In the genomic region with DNA sequence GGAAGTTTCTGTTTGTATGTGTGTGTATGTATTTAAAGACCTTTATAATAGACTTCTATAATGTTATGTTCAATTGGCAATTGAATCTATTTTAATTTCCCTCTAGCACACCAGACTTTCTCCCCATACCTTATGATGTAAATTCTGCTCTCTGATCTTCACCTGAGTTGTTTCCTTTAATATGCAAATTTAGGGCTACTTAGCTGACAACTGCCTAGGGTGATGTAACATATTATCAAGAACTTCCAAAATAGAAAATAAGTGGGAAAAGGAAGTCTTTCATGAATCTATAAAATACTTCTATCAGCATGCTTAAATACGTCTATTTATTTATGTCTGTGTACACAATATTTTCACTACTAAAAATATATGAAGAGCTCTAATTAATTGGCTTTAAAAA, we compare ENCODE assay signal across 26 cellular contexts.
DNase-seq lines count a peak whose midpoint lies in the region; ATAC-seq, FAIRE-seq and TF ChIP-seq lines count a peak whose summit lies in the region.
"Had no signal": no experiment of that assay in that cellular context is flagged by ENCODE, and none has a peak within 500 bp of the region (broad histone marks: within the 10 kb centered on the region; RNA-seq: fewer than 3 reads in every experiment).

No MANE protein-coding gene starts in this region.

- H3K36me3 ChIP-seq in HUES48 (ENCODE audit: control insufficient read depth, insufficient read depth, low read length), result no peaks in the 10 kb centered on the region
- H3K36me3 ChIP-seq in hepatocyte (replicated peaks; ENCODE audit: insufficient read depth, low read depth), result no peaks in the 10 kb centered on the region
- H3K36me3 ChIP-seq: BLaER1 treated with 17β-estradiol and CSF1 and Interleukin-3, amounts not matched to agents 10 nM and 100 nM had no signal

- FAIRE-seq in A204.1 (lab: Jason Lieb, UNC) (peak; percentile 78), RCC 7860 (lab: Jason Lieb, UNC) (peak; percentile 31)
- FAIRE-seq: D721Med, G401.6, HepG2 had no signal

- peaks cover 4% of the 10 kb centered on the region for H3K9me3 Mint-ChIP-seq in activated T-cell treated with anti-CD3 and anti-CD28 coated beads, Interleukin-2, amount 50 U/mL, for 4 hours

- no peak for ATAC-seq in activated T-cell treated with anti-CD3 and anti-CD28 coated beads, Interleukin-2, amount 50 U/mL, for 4 hours
- ATAC-seq: HepG2 had no signal

- no peaks in the 10 kb centered on the region for H3K27me3 Mint-ChIP-seq in activated T-cell treated with anti-CD3 and anti-CD28 coated beads, Interleukin-2, amount 50 U/mL, for 4 hours (ENCODE audit: low read depth)
- H3K27me3 Mint-ChIP-seq: CD4-positive, alpha-beta T cell had no signal

- H3K4me1 ChIP-seq in HUES48 (ENCODE audit: control insufficient read depth, insufficient read depth, low read length) (peaks cover 51% of the 10 kb centered on the region), hepatocyte (ENCODE audit: insufficient read depth) (no peaks in the 10 kb centered on the region)
- H3K4me1 ChIP-seq: BLaER1 treated with 17β-estradiol and CSF1 and Interleukin-3, amounts not matched to agents 10 nM and 100 nM had no signal

- peak overlapping the region; percentile 17 for H3K4me2 ChIP-seq in hepatocyte
- H3K4me2 ChIP-seq: BLaER1 treated with 17β-estradiol and CSF1 and Interleukin-3, amounts not matched to agents 10 nM and 100 nM had no signal

- DNase-seq in RCC 7860 (ENCODE audit: low spot score) (no peak), hepatocyte (ENCODE audit: low spot score) (no peak), activated T-cell treated with anti-CD3 and anti-CD28 coated beads for 4 hours (no peak), lower leg skin (ENCODE audit: low spot score in 2 of 2) (no peak), H4 (ENCODE audit: low spot score) (no peak)
- no peak for DNase-seq in activated T-cell treated with anti-CD3 and anti-CD28 coated beads, Interleukin-2, amount 50 U/mL, for 4 hours
- DNase-seq: 8988T; AML-193; CD4-positive, alpha-beta T cell; HCEC 1CT; MV-4-11; NCI-H1105 treated with DMSO at 0.1 percent for 48 hours; NCI-H146; NCI-H2029; NCI-H446; NCI-H524 treated with DMSO at 0.1 percent for 48 hours; NCI-H774; SHP77 treated with DMSO at 0.1 percent for 48 hours had no signal

- H3K4me1 Mint-ChIP-seq in activated T-cell treated with anti-CD3 and anti-CD28 coated beads, Interleukin-2, amount 50 U/mL, for 4 hours (ENCODE audit: low read depth), result peaks cover 1% of the 10 kb centered on the region

- peak overlapping the region; percentile 43 for H3K4me3 ChIP-seq in HUES48 (ENCODE audit: low read depth, low read length)
- no peak overlapping the region for H3K4me3 ChIP-seq in hepatocyte
- no peak overlapping the region for H3K4me3 ChIP-seq in lower leg skin (ENCODE audit: low read depth, poor library complexity, severe bottlenecking)
- H3K4me3 ChIP-seq: BLaER1 treated with 17β-estradiol and CSF1 and Interleukin-3, amounts not matched to agents 10 nM and 100 nM; SK-N-MC had no signal

- H3K79me2 ChIP-seq in hepatocyte, result no peaks in the 10 kb centered on the region

- H3K9ac ChIP-seq in HUES48 (ENCODE audit: low read depth, low read length), result no peak overlapping the region
- H3K9ac ChIP-seq: BLaER1 treated with 17β-estradiol and CSF1 and Interleukin-3, amounts not matched to agents 10 nM and 100 nM had no signal

- H3K9me3 ChIP-seq in HUES48 (ENCODE audit: control insufficient read depth, insufficient read depth, low read length), result peaks cover 7% of the 10 kb centered on the region; the same call in 1 of the 2 replicates
- H3K9me3 ChIP-seq in hepatocyte (ENCODE audit: low read depth), result no peaks in the 10 kb centered on the region

- WGBS in hepatocyte (ENCODE audit: low lambda C conversion rate, missing lambda C conversion rate), result 90% methylated on average over 1 of the region's 1 CpG
- 84 to 88% methylated on average over 1 of the region's 1 CpG for WGBS in lower leg skin, 2 donors

- no peaks in the 10 kb centered on the region for H4K20me1 ChIP-seq in hepatocyte (ENCODE audit: insufficient read depth, poor library complexity, severe bottlenecking)
- H4K20me1 ChIP-seq: BLaER1 treated with 17β-estradiol and CSF1 and Interleukin-3, amounts not matched to agents 10 nM and 100 nM had no signal

- no peak for TF ChIP-seq CTCF in hepatocyte (IDR thresholded peaks at IDR 0.05; ENCODE audit: poor library complexity)
- no peak for TF ChIP-seq CTCF in lower leg skin (IDR thresholded peaks at IDR 0.05)

- intact Hi-C loops in lower leg skin (cut with DNase I; ENCODE audit: low total_unique reads), result no loop called here

- H3K4me3 Mint-ChIP-seq in activated T-cell treated with anti-CD3 and anti-CD28 coated beads, Interleukin-2, amount 50 U/mL, for 4 hours, result no peak overlapping the region
- H3K4me3 Mint-ChIP-seq: CD4-positive, alpha-beta T cell had no signal

- H2AFZ ChIP-seq in hepatocyte, result no peak overlapping the region

- H3K27me3 ChIP-seq in HUES48 (ENCODE audit: control insufficient read depth, insufficient read depth, low read length) (no peaks in the 10 kb centered on the region), hepatocyte (no peaks in the 10 kb centered on the region)
- H3K27me3 ChIP-seq: BLaER1 treated with 17β-estradiol and CSF1 and Interleukin-3, amounts not matched to agents 10 nM and 100 nM had no signal

- peak overlapping the region; percentile 71 for H3K27ac ChIP-seq in HUES48 (ENCODE audit: low read depth, low read length)
- no peak overlapping the region for H3K27ac ChIP-seq in hepatocyte
- H3K27ac ChIP-seq: BLaER1 treated with 17β-estradiol and CSF1 and Interleukin-3, amounts not matched to agents 10 nM and 100 nM; RWPE1; SK-N-MC had no signal

- no peaks in the 10 kb centered on the region for H3K36me3 Mint-ChIP-seq in activated T-cell treated with anti-CD3 and anti-CD28 coated beads, Interleukin-2, amount 50 U/mL, for 4 hours (ENCODE audit: insufficient read depth)

- H3K9me2 ChIP-seq in hepatocyte (replicated peaks; ENCODE audit: insufficient read depth), result no peaks in the 10 kb centered on the region

- no peak for TF ChIP-seq POLR2A in lower leg skin (IDR thresholded peaks at IDR 0.05)
